In genomic region chr18:62717059-62717849, GRCh38 we compare ENCODE assay signal across 1 cellular context.
TF ChIP-seq lines count a peak whose summit lies in the region.

No MANE protein-coding gene starts in this region.

TF ChIP-seq in HEK293, 187 proteins besides CTCF, POLR2A, EP300 and RAD21 (continued from another document and continues in another):
- TF ChIP-seq TSHZ1 (tag by site-specific recombination; IDR thresholded peaks at IDR 0.05; ENCODE audit: borderline replicate concordance) (0 out of 2 replicates have a peak, but pooled peaks have one; percentile 23), ZNF529 (tag by site-specific recombination; IDR thresholded peaks at IDR 0.05; ENCODE audit: insufficient replicate concordance) (no peak), ZNF561 (tag by site-specific recombination; IDR thresholded peaks at IDR 0.05; ENCODE audit: borderline replicate concordance) (no peak), GLIS1 (tag by site-specific recombination; IDR thresholded peaks at IDR 0.05) (no peak; the same call in 1 of the 2 replicates), ZBTB10 (tag by site-specific recombination; IDR thresholded peaks at IDR 0.05) (no peak), ZNF121 (tag by site-specific recombination; IDR thresholded peaks at IDR 0.05) (no peak), ZNF580 (tag by site-specific recombination; IDR thresholded peaks at IDR 0.05) (peak; percentile 31; the same call in 1 of the 2 replicates), ZNF133 (tag by site-specific recombination; IDR thresholded peaks at IDR 0.05) (no peak), ZNF292 (tag by site-specific recombination; IDR thresholded peaks at IDR 0.05; ENCODE audit: borderline replicate concordance, low read depth) (no peak), SP2 (tag by site-specific recombination; IDR thresholded peaks at IDR 0.05) (no peak), ZNF24 (tag by site-specific recombination; IDR thresholded peaks at IDR 0.05) (no peak), KLF10 (tag by site-specific recombination; IDR thresholded peaks at IDR 0.05) (peak; percentile 20; the same call in 1 of the 2 replicates), YY2 (tag by site-specific recombination; IDR thresholded peaks at IDR 0.05) (no peak), ZFP3 (tag by site-specific recombination; IDR thresholded peaks at IDR 0.05; ENCODE audit: low read depth) (peak; percentile 90), ZNF174 (tag by site-specific recombination; IDR thresholded peaks at IDR 0.05) (no peak), ZNF157 (tag by site-specific recombination; IDR thresholded peaks at IDR 0.05) (no peak), ZNF776 (tag by site-specific recombination; IDR thresholded peaks at IDR 0.05; ENCODE audit: borderline replicate concordance) (no peak; the same call in 1 of the 2 replicates), ZNF10 (tag by site-specific recombination; IDR thresholded peaks at IDR 0.05) (0 out of 2 replicates have a peak, but pooled peaks have one; percentile 15), SALL2 (tag by site-specific recombination; IDR thresholded peaks at IDR 0.05; ENCODE audit: borderline replicate concordance) (no peak), IKZF3 (tag by site-specific recombination; IDR thresholded peaks at IDR 0.05) (peak; percentile 38; the same call in 1 of the 2 replicates), ZXDB (tag by site-specific recombination; IDR thresholded peaks at IDR 0.05) (peak; percentile 57), ZNF629 (tag by site-specific recombination; IDR thresholded peaks at IDR 0.05) (no peak), ZNF155 (tag by site-specific recombination; IDR thresholded peaks at IDR 0.05) (no peak), ZNF692 (tag by site-specific recombination; IDR thresholded peaks at IDR 0.05) (peak; percentile 50; the same call in 1 of the 2 replicates), PRDM4 (tag by site-specific recombination; IDR thresholded peaks at IDR 0.05) (no peak), SETDB1 (IDR thresholded peaks at IDR 0.05; ENCODE audit: insufficient read length, low read length) (no peak), PBX3 (CRISPR knock-in tag; IDR thresholded peaks at IDR 0.05) (no peak), ZNF621 (tag by site-specific recombination; IDR thresholded peaks at IDR 0.05) (no peak), ZNF146 (tag by site-specific recombination; IDR thresholded peaks at IDR 0.05) (no peak), ZNF473 (tag by site-specific recombination; IDR thresholded peaks at IDR 0.05) (no peak), ZFP37 (tag by site-specific recombination; IDR thresholded peaks at IDR 0.05) (peak; percentile 16; the same call in 1 of the 2 replicates), ZNF596 (tag by site-specific recombination; IDR thresholded peaks at IDR 0.05) (no peak), HIC1 (tag by site-specific recombination; IDR thresholded peaks at IDR 0.05) (no peak), ZBTB8A (tag by site-specific recombination; IDR thresholded peaks at IDR 0.05) (no peak; the same call in 1 of the 2 replicates), ZNF645 (tag by site-specific recombination; IDR thresholded peaks at IDR 0.05) (no peak), ZSCAN18 (tag by site-specific recombination; IDR thresholded peaks at IDR 0.05) (no peak), ZNF398 (tag by site-specific recombination; IDR thresholded peaks at IDR 0.05) (no peak), GLIS2 (tag by site-specific recombination; IDR thresholded peaks at IDR 0.05) (no peak), ZNF112 (tag by site-specific recombination; IDR thresholded peaks at IDR 0.05) (no peak), ZNF266 (tag by site-specific recombination; IDR thresholded peaks at IDR 0.05; ENCODE audit: low read depth) (no peak), ZFHX2 (tag by site-specific recombination; conservative IDR thresholded peaks at IDR 0.05) (0 out of 2 replicates have a peak, but pooled peaks have one; percentile 39)
